20 cellular contexts compared by ENCODE assay signal in the genomic region with DNA sequence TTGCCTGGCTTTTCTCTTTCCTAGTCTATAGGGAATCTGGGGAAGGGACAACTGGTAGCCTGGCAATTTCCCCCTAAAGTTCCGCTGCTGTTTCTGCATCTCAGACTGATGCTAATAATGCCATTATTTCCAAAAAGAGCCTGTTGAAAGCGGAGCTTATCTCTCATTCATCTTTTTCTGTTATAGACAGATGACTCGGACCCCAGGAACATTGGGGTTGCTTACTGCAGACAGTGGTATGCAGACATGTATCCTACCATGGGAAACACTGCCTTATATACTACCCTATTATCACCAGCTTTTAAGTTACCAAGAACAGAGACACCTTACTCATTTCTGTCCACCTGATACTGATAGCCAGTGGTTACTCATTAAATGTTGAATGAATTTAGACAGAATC. TPM values are rescaled to one million over a fixed set of nuclear protein-coding genes. Genes with fewer than 3 reads are reported as not detected.
DNase-seq lines count a peak whose midpoint lies in the region; ATAC-seq, FAIRE-seq and TF ChIP-seq lines count a peak whose summit lies in the region.
"Had no signal": no experiment of that assay in that cellular context is flagged by ENCODE, and none has a peak within 500 bp of the region (broad histone marks: within the 10 kb centered on the region; RNA-seq: fewer than 3 reads in every experiment).

No MANE protein-coding gene starts in this region.

- POLR2A ChIA-PET in HepG2 (lab: Yijun Ruan, JAX) = no interaction called here

- CTCF ChIA-PET in HepG2 (lab: Yijun Ruan, JAX; ENCODE audit: low intra/inter-chr PET ratio, low total read pairs) = no interaction called here

- H3K9me3 ChIP-seq in HepG2 (ENCODE audit: low read length) (no peaks in the 10 kb centered on the region), right lobe of liver (no peaks in the 10 kb centered on the region), RWPE2 (ENCODE audit: severe bottlenecking) (no peaks in the 10 kb centered on the region)
- H3K9me3 ChIP-seq: BLaER1 treated with 17β-estradiol and CSF1 and Interleukin-3, amounts not matched to agents 10 nM and 100 nM had no signal

- no peak for TF ChIP-seq CTCF in HepG2 (CRISPR knock-in tag; IDR thresholded peaks at IDR 0.05)
- TF ChIP-seq CTCF in right lobe of liver (IDR thresholded peaks at IDR 0.05) = no peak
- no peak for TF ChIP-seq CTCF in RWPE2 (IDR thresholded peaks at IDR 0.05; ENCODE audit: poor library complexity, severe bottlenecking)

- no peaks in the 10 kb centered on the region for H4K20me1 ChIP-seq in HepG2 (ENCODE audit: insufficient read depth, low read length)
- H4K20me1 ChIP-seq: BLaER1 treated with 17β-estradiol and CSF1 and Interleukin-3, amounts not matched to agents 10 nM and 100 nM had no signal

- no peak overlapping the region for H3K9ac ChIP-seq in HepG2 (ENCODE audit: insufficient read depth, low read depth, low read length)
- H3K9ac ChIP-seq: BLaER1 treated with 17β-estradiol and CSF1 and Interleukin-3, amounts not matched to agents 10 nM and 100 nM had no signal

- H3K4me1 ChIP-seq in HepG2 (ENCODE audit: insufficient read depth, low read length) (no peaks in the 10 kb centered on the region), right lobe of liver (no peaks in the 10 kb centered on the region), RWPE2 (ENCODE audit: insufficient read depth, poor library complexity, severe bottlenecking) (no peaks in the 10 kb centered on the region)
- H3K4me1 ChIP-seq: BLaER1 treated with 17β-estradiol and CSF1 and Interleukin-3, amounts not matched to agents 10 nM and 100 nM had no signal

- no peak for TF ChIP-seq RAD21 in HepG2 (CRISPR knock-in tag; IDR thresholded peaks at IDR 0.05)

- no TSS peak for BruUV-seq in HepG2 (replicated peaks; lab: Mats Ljungman, UMichigan)

- ATAC-seq in HepG2 = peak; percentile 31; the same call in 1 of the 3 replicates
- ATAC-seq in right lobe of liver = no peak
- ATAC-seq in RWPE2 (ENCODE audit: low read depth) = 0 out of 3 replicates have a peak, but pooled peaks have one; percentile 23
- ATAC-seq in GM21737 (IDR thresholded peaks at IDR 0.05; ENCODE audit: unreplicated experiment) = no peak
- ATAC-seq: CD8-positive, alpha-beta T cell; GM12878; GM23338; HCT116 had no signal

- H3K36me3 ChIP-seq in HepG2 (replicated peaks in 1 of 2; ENCODE audit: control insufficient read depth in 1 of 2, insufficient read depth in 2 of 2, low read length in 2 of 2) (peaks cover 1 to 7% of the 10 kb centered on the region in 2 experiments; a peak in 3 of 5 replicates), right lobe of liver (peaks cover 0 to 10% (median 4%) of the 10 kb centered on the region in 4 donors), RWPE2 (ENCODE audit: low read depth) (peaks cover 38% of the 10 kb centered on the region)

- H3K79me2 ChIP-seq in HepG2 (ENCODE audit: insufficient read depth, low read length) = no peaks in the 10 kb centered on the region

- no peak overlapping the region for H2AFZ ChIP-seq in HepG2 (ENCODE audit: low read length)
- H2AFZ ChIP-seq: GM23338 had no signal

- TF ChIP-seq EP300 in HepG2 (IDR thresholded peaks at IDR 0.05; ENCODE audit: low read depth in 2 of 2, low read length in 2 of 2) = no peak
- TF ChIP-seq EP300 in HepG2 (CRISPR knock-in tag; IDR thresholded peaks at IDR 0.05; ENCODE audit: borderline replicate concordance) = no peak

- H3K27ac ChIP-seq in HepG2 (ENCODE audit: extremely low read length, insufficient read depth, low read length) (no peak overlapping the region), right lobe of liver (no peak overlapping the region), RWPE2 (ENCODE audit: poor library complexity, severe bottlenecking) (no peak overlapping the region)
- H3K27ac ChIP-seq: BLaER1 treated with 17β-estradiol and CSF1 and Interleukin-3, amounts not matched to agents 10 nM and 100 nM; HL-60 had no signal

- TF ChIP-seq POLR2A in HepG2 (IDR thresholded peaks at IDR 0.05; ENCODE audit: insufficient read depth in 1 of 2, low read depth in 2 of 2, low read length in 2 of 2) (no peak), right lobe of liver (IDR thresholded peaks at IDR 0.05) (no peak)

- in situ Hi-C loops in HepG2 (cut with HindIII; ENCODE audit: extremely low pct_ligation_motif_present, low pct_unique_long_range_greater_than_20kb) = no loop called here

- 95% methylated on average over 3 of the region's 3 CpGs for WGBS in HepG2 (ENCODE audit: low lambda C conversion rate)
- WGBS in right lobe of liver (ENCODE audit: insufficient coverage, low coverage, low lambda C conversion rate, missing lambda C conversion rate) = 60% methylated on average over 1 of the region's 3 CpGs

- H3K27me3 ChIP-seq in HepG2 (ENCODE audit: control insufficient read depth in 1 of 2, insufficient read depth in 2 of 2, low read length in 2 of 2) (no peaks in the 10 kb centered on the region), right lobe of liver (no peaks in the 10 kb centered on the region), RWPE2 (ENCODE audit: insufficient read depth, poor library complexity, severe bottlenecking) (no peaks in the 10 kb centered on the region)
- H3K27me3 ChIP-seq: BLaER1 treated with 17β-estradiol and CSF1 and Interleukin-3, amounts not matched to agents 10 nM and 100 nM had no signal

- no peak overlapping the region for H3K4me2 ChIP-seq in HepG2 (ENCODE audit: low read depth, low read length)
- H3K4me2 ChIP-seq: BLaER1 treated with 17β-estradiol and CSF1 and Interleukin-3, amounts not matched to agents 10 nM and 100 nM; GM23338 had no signal

- FAIRE-seq in HepG2 (lab: Jason Lieb, UNC) = no peak
- FAIRE-seq: GM12878, GM19239 had no signal

- H3K4me3 ChIP-seq in HepG2 (replicated peaks in 1 of 3; ENCODE audit: insufficient read depth in 1 of 3, low read depth in 2 of 3, low read length in 3 of 3) (no peak overlapping the region), right lobe of liver (no peak overlapping the region), RWPE2 (ENCODE audit: severe bottlenecking) (no peak overlapping the region)
- H3K4me3 ChIP-seq: BLaER1 treated with 17β-estradiol and CSF1 and Interleukin-3, amounts not matched to agents 10 nM and 100 nM; GM12878; GM23338 had no signal

- intact Hi-C loops in HepG2 (cut with micrococcal nuclease; ENCODE audit: unreplicated experiment) (no loop called here), right lobe of liver (cut with DNase I) (no loop called here), cardiac septum (cut with DNase I) (no loop called here)

- DNase-seq in HepG2 (ENCODE audit: low spot score) = no peak
- DNase-seq in right lobe of liver = no peak
- DNase-seq in RWPE2 (ENCODE audit: low spot score) = no peak
- peak; percentile 19 for DNase-seq in iris pigment epithelial cell (ENCODE audit: low read depth)
- DNase-seq in cardiac septum (ENCODE audit: low spot score) = no peak
- no peak for DNase-seq in DMS79 treated with DMSO at 0.1 percent for 48 hours (lab: John Stamatoyannopoulos, UW)
- DNase-seq: 8988T; CD8-positive, alpha-beta T cell; DMS 273 treated with DMSO at 0.1 percent for 48 hours; DMS53; H7; HFFc6; KBM-7 had no signal

TF ChIP-seq in HepG2, 621 proteins besides CTCF, POLR2A, EP300 and RAD21:
- TF ChIP-seq POLR2G (IDR thresholded peaks at IDR 0.05; ENCODE audit: low read depth, low read length) (0 out of 2 replicates have a peak, but pooled peaks have one; percentile 27), ZNF225 (CRISPR knock-in tag; IDR thresholded peaks at IDR 0.05) (no peak)

RNA-seq across cellular contexts. Expression of a gene that starts 15.3 kb away (rescaled TPM):
- total RNA-seq in HepG2 (2016; rRNA removed; fragmentation: Illumina TruSeq; extraction: Trizol) (16.2 and 20.7 TPM in 2 replicates), right lobe of liver (1 to 10 TPM; 2.8 to 8.0 (median 5.0) TPM), cardiac septum (4.8 TPM)
- total RNA-seq in HepG2 (2016; cell fraction: cytosol; rRNA removed; fragmentation: Illumina TruSeq; extraction: Trizol; ENCODE audit: low read depth) = 3.1 and 3.3 TPM in 2 replicates
- 16.0 and 19.3 TPM in 2 replicates for total RNA-seq in HepG2 (2016; cell fraction: insoluble cytoplasmic fraction; rRNA removed; fragmentation: Illumina TruSeq; extraction: Trizol)
- total RNA-seq in HepG2 (2016; cell fraction: membrane; rRNA removed; fragmentation: Illumina TruSeq; extraction: Trizol) = 10.2 and 11.6 TPM in 2 replicates
- 24.3 and 25.2 TPM in 2 replicates for total RNA-seq in HepG2 (2016; cell fraction: nucleus; rRNA removed; fragmentation: Illumina TruSeq; extraction: Trizol)
- polyA plus RNA-seq in HepG2 (2011; rRNA removed) = 8.1 and 9.1 TPM in 2 replicates
- polyA plus RNA-seq in HepG2 (2011; cell fraction: cytosol; rRNA removed) = 2.8 and 4.6 TPM in 2 replicates
- 8.5 and 11.9 TPM in 2 replicates for polyA plus RNA-seq in HepG2 (2011; cell fraction: nucleus; rRNA removed)
- 8.3 and 12.7 TPM in 2 replicates for polyA plus RNA-seq in HepG2 (2012)
- polyA plus RNA-seq in HepG2 (2016; cell fraction: cytosol; fragmentation: Illumina TruSeq; extraction: Trizol; ENCODE audit: low read depth) = 2.2 and 2.4 TPM in 2 replicates
- polyA plus RNA-seq in HepG2 (2016; cell fraction: insoluble cytoplasmic fraction; fragmentation: Illumina TruSeq; extraction: Trizol; ENCODE audit: low read depth) = 18.9 TPM in 2 replicates
- 5.1 and 5.7 TPM in 2 replicates for polyA plus RNA-seq in HepG2 (2016; cell fraction: membrane; fragmentation: Illumina TruSeq; extraction: Trizol; ENCODE audit: low read depth)
- polyA plus RNA-seq in HepG2 (2016; cell fraction: nucleus; fragmentation: Illumina TruSeq; extraction: Trizol; ENCODE audit: insufficient read depth, low read depth) = 33.2 and 36.9 TPM in 2 replicates
- 1.9 and 3.6 TPM in 2 replicates for polyA minus RNA-seq in HepG2 (2011; rRNA and poly(A)+ RNA removed; ENCODE audit: low replicate concordance)
- polyA minus RNA-seq in HepG2 (2011; cell fraction: cytosol; rRNA and poly(A)+ RNA removed) = 6.2 and 7.2 TPM in 2 replicates
- 44.2 and 53.8 TPM in 2 replicates for polyA minus RNA-seq in HepG2 (2011; cell fraction: nucleus; rRNA and poly(A)+ RNA removed)

Comparison
In these comparisons a context has a peak if more than half of its experiments do, and no peak if none do; other contexts are left out.
1. ATAC-seq: peak in HepG2 (single experiment) and RWPE2 (single experiment); none in right lobe of liver (0 of 4) and GM21737 (single experiment).